8 cellular contexts compared by ENCODE assay signal in the genomic region with DNA sequence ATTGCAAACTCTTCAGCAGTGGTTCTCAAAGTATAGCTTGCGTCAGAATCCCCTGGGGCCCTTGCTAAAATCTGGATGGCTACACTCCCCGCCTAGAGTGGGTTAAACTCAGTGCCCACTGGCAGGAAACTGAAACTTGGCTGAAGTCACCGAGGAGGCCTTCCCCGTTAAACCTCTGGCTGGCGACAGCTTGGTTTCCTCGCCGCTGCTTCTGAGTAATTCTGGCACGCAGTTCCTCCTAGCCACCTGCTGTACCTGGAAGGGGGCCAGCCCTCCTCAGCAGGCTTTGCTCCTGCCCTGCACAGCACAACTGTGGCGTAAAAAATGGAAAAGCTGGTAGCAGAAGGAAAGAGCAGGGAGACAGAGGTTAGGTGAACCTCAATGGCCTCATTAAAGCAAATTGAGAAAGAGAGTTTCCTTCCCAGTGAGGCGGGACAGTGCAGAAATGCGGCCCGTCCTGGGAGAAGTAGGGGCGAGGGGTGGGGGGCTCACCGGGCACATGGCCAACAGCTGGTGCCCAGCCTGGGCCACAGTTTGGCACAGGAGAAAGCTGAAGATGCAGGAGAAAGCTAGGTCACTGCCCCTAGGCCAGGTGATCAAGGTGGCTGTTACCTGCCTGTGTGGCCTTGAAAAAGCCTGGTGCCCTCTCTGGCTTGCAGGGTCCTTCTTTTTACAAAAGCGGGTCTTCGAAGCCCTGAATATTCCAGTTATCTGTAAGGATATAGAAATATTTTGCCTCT. TPM values are rescaled to one million over a fixed set of nuclear protein-coding genes. Genes with fewer than 3 reads are reported as not detected.
A peak's percentile ranks its signal among the peaks of the same experiment; 100 is the strongest.
DNase-seq lines count a peak whose midpoint lies in the region; ATAC-seq and TF ChIP-seq lines count a peak whose summit lies in the region.

No MANE protein-coding gene starts in this region.

- no peaks in the 10 kb centered on the region for H3K27me3 Mint-ChIP-seq in stimulated activated naive B cell treated with anti-CD40 and anti-IgM and Interleukin-4, amounts not matched to agents 10 μg/mL and 1 μg/mL and 100 μg/mL, for 72 hours

- TF ChIP-seq POLR2A in breast epithelium (IDR thresholded peaks at IDR 0.05) = no peak

- peaks cover 0 to 5% of the 10 kb centered on the region in 2 donors for H3K9me3 Mint-ChIP-seq in stimulated activated naive B cell treated with anti-CD40 and anti-IgM and Interleukin-4, amounts not matched to agents 10 μg/mL and 1 μg/mL and 100 μg/mL, for 72 hours

- H3K36me3 ChIP-seq in breast epithelium (no peaks in the 10 kb centered on the region), lower lobe of right lung (peaks cover 6% of the 10 kb centered on the region)

- peak overlapping the region; percentile 99 for H3K27ac Mint-ChIP-seq in stimulated activated naive B cell treated with anti-CD40 and anti-IgM and Interleukin-4, amounts not matched to agents 10 μg/mL and 1 μg/mL and 100 μg/mL, for 72 hours

- intact Hi-C loops in breast epithelium (cut with DNase I; ENCODE audit: low total_unique reads) = no loop called here
- intact Hi-C loops in lower lobe of right lung (cut with DNase I) = no loop called here

- peaks cover 31 to 33% of the 10 kb centered on the region in 2 donors for H3K36me3 Mint-ChIP-seq in stimulated activated naive B cell treated with anti-CD40 and anti-IgM and Interleukin-4, amounts not matched to agents 10 μg/mL and 1 μg/mL and 100 μg/mL, for 72 hours

- peak; percentile 53 for ATAC-seq in GM21528 (IDR thresholded peaks at IDR 0.05; ENCODE audit: low FRiP score, unreplicated experiment)
- peak; percentile 41 to 61 for ATAC-seq in lower lobe of right lung
- ATAC-seq in stimulated activated naive B cell treated with anti-CD40 and anti-IgM and Interleukin-4, amounts not matched to agents 10 μg/mL and 1 μg/mL and 100 μg/mL, for 72 hours (replicated peaks) = peak; percentile 73

- H3K27me3 ChIP-seq in breast epithelium (no peaks in the 10 kb centered on the region), lower lobe of right lung (ENCODE audit: low read depth) (no peaks in the 10 kb centered on the region)

- peaks cover 58 to 82% of the 10 kb centered on the region in 2 donors for H3K4me1 Mint-ChIP-seq in stimulated activated naive B cell treated with anti-CD40 and anti-IgM and Interleukin-4, amounts not matched to agents 10 μg/mL and 1 μg/mL and 100 μg/mL, for 72 hours

- peak overlapping the region; percentile 98 to 100 for H3K4me3 Mint-ChIP-seq in stimulated activated naive B cell treated with anti-CD40 and anti-IgM and Interleukin-4, amounts not matched to agents 10 μg/mL and 1 μg/mL and 100 μg/mL, for 72 hours

- H3K27ac ChIP-seq in breast epithelium (peak overlapping the region in 1 of 2 donors; percentile 22), lower lobe of right lung (peak overlapping the region; percentile 86)

- no peak overlapping the region for H3K4me3 ChIP-seq in Jurkat, Clone E6-1 (ENCODE audit: low read length)
- H3K4me3 ChIP-seq in breast epithelium = peak overlapping the region in 1 of 3 donors; percentile 24
- H3K4me3 ChIP-seq in lower lobe of right lung = peak overlapping the region; percentile 60

- TF ChIP-seq CTCF in breast epithelium (IDR thresholded peaks at IDR 0.05) = no peak
- TF ChIP-seq CTCF in lower lobe of right lung (IDR thresholded peaks at IDR 0.05) = no peak

- H3K9me3 ChIP-seq in breast epithelium = no peaks in the 10 kb centered on the region
- no peaks in the 10 kb centered on the region for H3K9me3 ChIP-seq in lower lobe of right lung

- H3K4me1 ChIP-seq in breast epithelium = no peaks in the 10 kb centered on the region
- H3K4me1 ChIP-seq in lower lobe of right lung = peaks cover 61% of the 10 kb centered on the region

- DNase-seq in GM03348 (ENCODE audit: low spot score) = peak; percentile 43
- peak; percentile 58 for DNase-seq in Jurkat, Clone E6-1 (ENCODE audit: low read depth, low spot score)
- peak; percentile 26 for DNase-seq in T follicular helper cell (ENCODE audit: low read depth)
- peak; percentile 66 to 81 for DNase-seq in breast epithelium (ENCODE audit: low spot score in 2 of 2)
- DNase-seq in lower lobe of right lung = peak; percentile 79
- DNase-seq in stimulated activated naive B cell treated with anti-CD40 and anti-IgM and Interleukin-4, amounts not matched to agents 10 μg/mL and 1 μg/mL and 100 μg/mL, for 72 hours = peak; percentile 92
- no peak for DNase-seq in GOT3 (lab: John Stamatoyannopoulos, UW)

RNA-seq across cellular contexts. Expression of gene ALOX5, which starts 46.6 kb away (rescaled TPM):
- not detected for polyA plus RNA-seq in Jurkat, Clone E6-1 (2012; ENCODE audit: insufficient read depth, insufficient read length)
- total RNA-seq in breast epithelium = 10 to 100 TPM; 33.4 to 67.5 (median 49.0) TPM
- total RNA-seq in lower lobe of right lung = 222 TPM
